In the genomic region with DNA sequence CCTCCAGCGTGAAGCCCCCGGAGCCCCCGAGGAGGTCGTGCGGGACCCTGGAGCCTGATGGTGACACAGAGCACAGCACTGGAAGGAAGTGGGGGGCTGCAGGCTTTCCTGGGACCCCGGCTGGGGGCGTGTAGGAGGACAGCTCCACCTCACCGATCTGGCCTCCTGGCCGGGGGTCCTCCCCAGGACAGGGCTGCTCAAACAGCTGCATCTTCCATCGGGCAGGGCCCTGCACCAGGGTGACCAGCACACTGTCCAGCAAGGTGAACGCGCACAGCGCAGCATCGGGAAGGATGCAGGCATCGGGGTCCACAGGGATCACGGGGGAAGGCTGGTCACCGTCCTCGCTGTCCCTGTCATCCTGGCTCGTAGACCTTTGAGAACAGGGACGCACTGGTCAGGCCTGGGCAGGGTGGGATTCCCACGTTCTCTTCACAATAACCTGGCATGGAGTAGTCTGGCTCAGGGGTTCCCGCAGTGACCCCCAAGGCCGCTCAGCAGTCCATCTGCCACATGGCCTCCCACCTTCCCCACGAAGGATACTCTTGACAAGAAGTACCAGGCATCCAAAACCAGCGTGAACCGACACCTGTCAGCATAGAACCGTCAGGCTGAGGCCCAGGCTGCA, we compare ENCODE assay signal across 8 cellular contexts. TPM values are rescaled to one million over a fixed set of nuclear protein-coding genes. Genes with fewer than 3 reads are reported as not detected.
DNase-seq lines count a peak whose midpoint lies in the region; TF ChIP-seq lines count a peak whose summit lies in the region.

No MANE protein-coding gene starts in this region.

- H3K9me3 Mint-ChIP-seq in activated T-helper 2 cell treated with anti-CD3 and anti-CD28 coated beads, Interferon-gamma antibody, Interleukin-2, Interleukin-4, amounts not matched to agents 10 μg/mL and 5 μg/mL and 100 μg/mL, durations not matched to agents 14 hours and 24 hours and 36 hours, result no peaks in the 10 kb centered on the region

- no peak overlapping the region for H2AFZ ChIP-seq in smooth muscle cell (ENCODE audit: low read depth)

- H3K4me1 Mint-ChIP-seq in activated T-helper 2 cell treated with anti-CD3 and anti-CD28 coated beads, Interferon-gamma antibody, Interleukin-2, Interleukin-4, amounts not matched to agents 10 μg/mL and 5 μg/mL and 100 μg/mL, durations not matched to agents 14 hours and 24 hours and 36 hours (ENCODE audit: low read depth), result peaks cover 19% of the 10 kb centered on the region

- H3K79me2 ChIP-seq in smooth muscle cell (ENCODE audit: low read depth), result peaks cover 14% of the 10 kb centered on the region

- WGBS in iPS DF 6.9 (ENCODE audit: insufficient coverage, insufficient read length), result no CpG with 5 or more reads among the region's 27 CpGs
- 95% methylated on average over 27 of the region's 27 CpGs for WGBS in smooth muscle cell (ENCODE audit: low lambda C conversion rate)

- H3K4me3 ChIP-seq in HL-60 (replicated peaks; ENCODE audit: insufficient read depth, low read length), result peak overlapping the region; percentile 97
- H3K4me3 ChIP-seq in iPS DF 6.9 (ENCODE audit: low read length), result peak overlapping the region; percentile 95; the same call in 1 of the 2 replicates
- H3K4me3 ChIP-seq in smooth muscle cell, result peak overlapping the region; percentile 86

- H3K4me2 ChIP-seq in smooth muscle cell, result peak overlapping the region; percentile 87

- H3K36me3 ChIP-seq in iPS DF 6.9 (ENCODE audit: control insufficient read depth, insufficient read depth, low read length), result peaks cover 17% of the 10 kb centered on the region
- H3K36me3 ChIP-seq in smooth muscle cell (ENCODE audit: low read depth), result no peaks in the 10 kb centered on the region

- H3K4me1 ChIP-seq in iPS DF 6.9 (ENCODE audit: control insufficient read depth, insufficient read depth, low read length), result 0 out of 2 replicates have a peak, but pooled peaks cover 2% of the 10 kb centered on the region
- H3K4me1 ChIP-seq in smooth muscle cell (ENCODE audit: low read depth), result peaks cover 3% of the 10 kb centered on the region

- H3K36me3 Mint-ChIP-seq in activated T-helper 2 cell treated with anti-CD3 and anti-CD28 coated beads, Interferon-gamma antibody, Interleukin-2, Interleukin-4, amounts not matched to agents 10 μg/mL and 5 μg/mL and 100 μg/mL, durations not matched to agents 14 hours and 24 hours and 36 hours (ENCODE audit: low read depth), result peaks cover 44% of the 10 kb centered on the region

- DNase-seq in HL-60 (ENCODE audit: low read depth in 1 of 2, low spot score in 1 of 2) (no peak), iPS DF 6.9 (ENCODE audit: low read depth, low spot score) (no peak), smooth muscle cell (lab: John Stamatoyannopoulos, UW; ENCODE audit: unreplicated experiment) (no peak), A172 (ENCODE audit: low spot score) (no peak), NCI-H69 (lab: John Stamatoyannopoulos, UW) (no peak), hippocampal formation (lab: John Stamatoyannopoulos, UW) (no peak), G401 (ENCODE audit: low spot score) (no peak)
- no peak for DNase-seq in activated T-helper 2 cell treated with anti-CD3 and anti-CD28 coated beads, Interferon-gamma antibody, Interleukin-2, Interleukin-4, amounts not matched to agents 10 μg/mL and 5 μg/mL and 100 μg/mL, durations not matched to agents 14 hours and 24 hours and 36 hours (ENCODE audit: low spot score)

- no peak overlapping the region for H3K27ac ChIP-seq in HL-60 (replicated peaks)
- no peak overlapping the region for H3K27ac ChIP-seq in iPS DF 6.9 (ENCODE audit: low read length)
- no peak overlapping the region for H3K27ac ChIP-seq in smooth muscle cell (ENCODE audit: low read depth)

- H3K4me3 Mint-ChIP-seq in activated T-helper 2 cell treated with anti-CD3 and anti-CD28 coated beads, Interferon-gamma antibody, Interleukin-2, Interleukin-4, amounts not matched to agents 10 μg/mL and 5 μg/mL and 100 μg/mL, durations not matched to agents 14 hours and 24 hours and 36 hours (ENCODE audit: low read depth), result peak overlapping the region; percentile 89

- H3K27me3 Mint-ChIP-seq in activated T-helper 2 cell treated with anti-CD3 and anti-CD28 coated beads, Interferon-gamma antibody, Interleukin-2, Interleukin-4, amounts not matched to agents 10 μg/mL and 5 μg/mL and 100 μg/mL, durations not matched to agents 14 hours and 24 hours and 36 hours (ENCODE audit: low read depth), result no peaks in the 10 kb centered on the region

- TF ChIP-seq CTCF in HL-60 (IDR thresholded peaks at IDR 0.05; ENCODE audit: insufficient read depth, low read length) (no peak), smooth muscle cell (IDR thresholded peaks at IDR 0.05; ENCODE audit: borderline replicate concordance, insufficient read depth, poor library complexity, severe bottlenecking) (no peak)

- peak overlapping the region; percentile 58 for H3K27ac Mint-ChIP-seq in activated T-helper 2 cell treated with anti-CD3 and anti-CD28 coated beads, Interferon-gamma antibody, Interleukin-2, Interleukin-4, amounts not matched to agents 10 μg/mL and 5 μg/mL and 100 μg/mL, durations not matched to agents 14 hours and 24 hours and 36 hours

- H3K27me3 ChIP-seq in HL-60 (ENCODE audit: insufficient read depth, poor library complexity, severe bottlenecking), result no peaks in the 10 kb centered on the region
- H3K27me3 ChIP-seq in iPS DF 6.9 (ENCODE audit: control insufficient read depth, insufficient read depth, low read length), result no peaks in the 10 kb centered on the region
- no peaks in the 10 kb centered on the region for H3K27me3 ChIP-seq in smooth muscle cell (ENCODE audit: low read depth)

- peaks cover 9% of the 10 kb centered on the region for H4K20me1 ChIP-seq in smooth muscle cell (ENCODE audit: low read depth)

- H3F3A ChIP-seq in smooth muscle cell (ENCODE audit: low read depth), result peaks cover 14% of the 10 kb centered on the region

- in situ Hi-C loops in G401 (cut with HindIII; ENCODE audit: low sequenced_read_pairs), result no loop called here

- peak overlapping the region; percentile 79 for H3K9ac ChIP-seq in smooth muscle cell (ENCODE audit: low read depth)

- intact Hi-C loops in activated T-helper 2 cell treated with anti-CD3 and anti-CD28 coated beads, Interferon-gamma antibody, Interleukin-2, Interleukin-4, amounts not matched to agents 10 μg/mL and 5 μg/mL and 100 μg/mL, durations not matched to agents 14 hours and 24 hours and 36 hours (cut with micrococcal nuclease), result loop anchor here (5.0 kb wide), 1 partner anchor 299 kb away; no protein-coding TSS in a partner anchor

- H3K9me3 ChIP-seq in iPS DF 6.9 (ENCODE audit: control insufficient read depth, insufficient read depth, low read length) (no peaks in the 10 kb centered on the region), smooth muscle cell (replicated peaks; ENCODE audit: low read depth) (no peaks in the 10 kb centered on the region)

RNA-seq across cellular contexts. Expression of gene FAAP100, which starts 1.2 kb away (rescaled TPM):
- total RNA-seq in activated T-helper 2 cell treated with anti-CD3 and anti-CD28 coated beads, Interferon-gamma antibody, Interleukin-2, Interleukin-4, amounts not matched to agents 10 μg/mL and 5 μg/mL and 100 μg/mL, durations not matched to agents 14 hours and 24 hours and 36 hours, result 61.6 and 64.4 TPM in 2 replicates
- total RNA-seq in smooth muscle cell, result 17.9 and 19.4 TPM in 2 replicates
- 25.4 and 28.5 TPM in 2 replicates for polyA plus RNA-seq in smooth muscle cell
- total RNA-seq in A172 (2014; rRNA removed; shearing (Covaris generic)), result 29.7 and 39.9 TPM in 2 replicates
- total RNA-seq in G401 (2014; rRNA removed; shearing (Covaris generic)), result 37.1 and 44.6 TPM in 2 replicates

RNA-seq across cellular contexts. Expression of gene FSCN2, which starts 22.8 kb away (rescaled TPM):
- 1.1 TPM in 2 replicates for total RNA-seq in activated T-helper 2 cell treated with anti-CD3 and anti-CD28 coated beads, Interferon-gamma antibody, Interleukin-2, Interleukin-4, amounts not matched to agents 10 μg/mL and 5 μg/mL and 100 μg/mL, durations not matched to agents 14 hours and 24 hours and 36 hours
- total RNA-seq in smooth muscle cell, result 0.63 and 2.2 TPM in 2 replicates
- 0.56 and 0.72 TPM in 2 replicates for polyA plus RNA-seq in smooth muscle cell
- 0.81 and 1.7 TPM in 2 replicates for total RNA-seq in A172 (2014; rRNA removed; shearing (Covaris generic))
- 0.80 and 1.4 TPM in 2 replicates for total RNA-seq in G401 (2014; rRNA removed; shearing (Covaris generic))

RNA-seq across cellular contexts. Expression of gene ACTG1, which starts 38.3 kb away (rescaled TPM):
- 4,152 and 4,174 TPM in 2 replicates for total RNA-seq in activated T-helper 2 cell treated with anti-CD3 and anti-CD28 coated beads, Interferon-gamma antibody, Interleukin-2, Interleukin-4, amounts not matched to agents 10 μg/mL and 5 μg/mL and 100 μg/mL, durations not matched to agents 14 hours and 24 hours and 36 hours
- 6,157 and 6,793 TPM in 2 replicates for total RNA-seq in smooth muscle cell
- 5,089 and 5,332 TPM in 2 replicates for polyA plus RNA-seq in smooth muscle cell
- total RNA-seq in A172 (2014; rRNA removed; shearing (Covaris generic)), result 5,134 and 6,456 TPM in 2 replicates
- 5,595 and 6,819 TPM in 2 replicates for total RNA-seq in G401 (2014; rRNA removed; shearing (Covaris generic))
